ENCODE assay signal across 15 cellular contexts in the genomic region with DNA sequence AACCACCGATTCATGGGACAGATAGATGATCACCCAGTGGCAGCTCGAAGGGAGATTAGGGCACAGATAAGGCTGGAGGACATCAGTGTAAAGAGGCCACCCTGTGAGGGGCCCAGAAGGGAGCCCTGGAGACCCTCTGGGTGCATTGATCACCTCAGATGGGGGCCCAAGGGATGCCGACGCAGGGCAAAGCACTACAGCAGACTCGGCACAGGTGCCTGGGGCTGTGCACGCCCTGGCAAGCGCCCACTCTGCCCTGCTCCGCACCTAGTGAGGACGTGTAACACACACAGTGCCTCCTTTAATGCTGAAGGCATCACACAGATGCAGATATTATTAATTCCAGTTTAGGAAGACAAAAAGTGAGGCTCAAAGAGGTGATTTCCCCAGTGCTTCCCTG. TPM values are rescaled to one million over a fixed set of nuclear protein-coding genes. Genes with fewer than 3 reads are reported as not detected.
A peak's percentile ranks its signal among the peaks of the same experiment; 100 is the strongest.
DNase-seq lines count a peak whose midpoint lies in the region; ATAC-seq and TF ChIP-seq lines count a peak whose summit lies in the region.
"Had no signal": no experiment of that assay in that cellular context is flagged by ENCODE, and none has a peak within 500 bp of the region (broad histone marks: within the 10 kb centered on the region; RNA-seq: fewer than 3 reads in every experiment).

No MANE protein-coding gene starts in this region.

- TF ChIP-seq CTCF in CD4-positive, alpha-beta T cell (IDR thresholded peaks at IDR 0.05): no peak
- TF ChIP-seq CTCF in body of pancreas (IDR thresholded peaks at IDR 0.05): no peak
- no peak for TF ChIP-seq CTCF in neural progenitor cell (IDR thresholded peaks at IDR 0.05)
- TF ChIP-seq CTCF in Peyer's patch (IDR thresholded peaks at IDR 0.05): no peak
- no peak for TF ChIP-seq CTCF in omental fat pad (IDR thresholded peaks at IDR 0.05)

- WGBS in body of pancreas, 2 donors: 42 to 58% methylated on average over 2 to 9 of the region's 9 CpGs

- TF ChIP-seq POLR2A in body of pancreas (IDR thresholded peaks at IDR 0.05) (no peak), Peyer's patch (IDR thresholded peaks at IDR 0.05) (no peak)

- H3K9me3 ChIP-seq in CD4-positive, alpha-beta T cell (ENCODE audit: control insufficient read depth, low read length): no peaks in the 10 kb centered on the region
- no peaks in the 10 kb centered on the region for H3K9me3 ChIP-seq in body of pancreas
- no peaks in the 10 kb centered on the region for H3K9me3 ChIP-seq in neural progenitor cell (ENCODE audit: low read depth)
- no peaks in the 10 kb centered on the region for H3K9me3 ChIP-seq in Peyer's patch
- H3K9me3 ChIP-seq: uterus had no signal

- no peaks in the 10 kb centered on the region for H3K27me3 ChIP-seq in CD4-positive, alpha-beta T cell (ENCODE audit: control insufficient read depth, insufficient read depth, low read length)
- H3K27me3 ChIP-seq in H7 (ENCODE audit: control insufficient read depth, insufficient read depth, low read length): no peaks in the 10 kb centered on the region
- no peaks in the 10 kb centered on the region for H3K27me3 ChIP-seq in body of pancreas
- no peaks in the 10 kb centered on the region for H3K27me3 ChIP-seq in neural progenitor cell
- no peaks in the 10 kb centered on the region for H3K27me3 ChIP-seq in Peyer's patch
- H3K27me3 ChIP-seq: brain microvascular endothelial cell, uterus had no signal

- ATAC-seq in CD4-positive, alpha-beta T cell (ENCODE audit: poor library complexity): no peak
- ATAC-seq in body of pancreas (no peak), omental fat pad (ENCODE audit: low FRiP score) (no peak)
- ATAC-seq: PC-3 had no signal

- no peaks in the 10 kb centered on the region for H3F3A ChIP-seq in neural progenitor cell (ENCODE audit: low read depth)

- H3K36me3 ChIP-seq in H7 (replicated peaks; ENCODE audit: control insufficient read depth, insufficient read depth, low read length) (no peaks in the 10 kb centered on the region), body of pancreas (replicated peaks in 1 of 2; ENCODE audit: insufficient read depth in 1 of 2, low read depth in 2 of 2) (no peaks in the 10 kb centered on the region), neural progenitor cell (no peaks in the 10 kb centered on the region), Peyer's patch (no peaks in the 10 kb centered on the region)
- H3K36me3 ChIP-seq: uterus had no signal

- no peak overlapping the region for H2AFZ ChIP-seq in neural progenitor cell (replicated peaks)

- H3K4me1 ChIP-seq in body of pancreas (peaks cover 53% of the 10 kb centered on the region), neural progenitor cell (peaks cover 11% of the 10 kb centered on the region), Peyer's patch (peaks cover 0 to 14% (median 4%) of the 10 kb centered on the region in 4 donors)

- no peak overlapping the region for H3K9ac ChIP-seq in neural progenitor cell

- no peaks in the 10 kb centered on the region for H3K27me3 Mint-ChIP-seq in CD4-positive, alpha-beta T cell
- H3K27me3 Mint-ChIP-seq in neural progenitor cell (ENCODE audit: insufficient read depth, low read depth): peaks cover under 1% of the 10 kb centered on the region
- H3K27me3 Mint-ChIP-seq: activated B cell treated with CpG ODN at 0.5 μM for 24 hours had no signal

- peak overlapping the region; percentile 13 for H3K4me2 ChIP-seq in neural progenitor cell

- no peak overlapping the region for H3K27ac ChIP-seq in CD4-positive, alpha-beta T cell (ENCODE audit: low read depth, low read length)
- H3K27ac ChIP-seq in body of pancreas (peak overlapping the region; percentile 4 to 71 (median 55)), neural progenitor cell (no peak overlapping the region), Peyer's patch (no peak overlapping the region)
- H3K27ac ChIP-seq: brain microvascular endothelial cell, uterus had no signal

- H3K9me3 Mint-ChIP-seq in CD4-positive, alpha-beta T cell: no peaks in the 10 kb centered on the region
- no peaks in the 10 kb centered on the region for H3K9me3 Mint-ChIP-seq in neural progenitor cell
- H3K9me3 Mint-ChIP-seq: activated B cell treated with CpG ODN at 0.5 μM for 24 hours, CD14-positive monocyte had no signal

- H4K20me1 ChIP-seq in neural progenitor cell (ENCODE audit: low read depth): no peaks in the 10 kb centered on the region

- DNase-seq in CD4-positive, alpha-beta T cell: no peak
- DNase-seq in H7 (peak; percentile 14), body of pancreas (peak in 1 of 4 donors; percentile 1), neural progenitor cell (ENCODE audit: low spot score) (no peak), Peyer's patch (no peak), omental fat pad (ENCODE audit: low spot score) (no peak)
- DNase-seq in stimulated activated CD4-positive, alpha-beta T cell treated with anti-CD3 and anti-CD28 coated beads, Interleukin-4, amount 100 ng/mL, for 4 hours: no peak
- DNase-seq: activated B cell treated with CpG ODN at 0.5 μM for 24 hours; brain microvascular endothelial cell; effector CD8-positive, alpha-beta T cell; NCI-H1436 treated with DMSO at 0.1 percent for 48 hours; NCI-H446 treated with DMSO at 0.1 percent for 48 hours; PC-3; uterus had no signal

- H3K27ac Mint-ChIP-seq in CD4-positive, alpha-beta T cell: peak overlapping the region; percentile 98
- peak overlapping the region; percentile 96 for H3K27ac Mint-ChIP-seq in neural progenitor cell

- H3K4me3 Mint-ChIP-seq in CD4-positive, alpha-beta T cell: no peak overlapping the region
- H3K4me3 Mint-ChIP-seq in neural progenitor cell: no peak overlapping the region
- H3K4me3 Mint-ChIP-seq: CD14-positive monocyte had no signal

- POLR2A ChIA-PET in CD4-positive, alpha-beta T cell (lab: Charles Lee): no interaction called here

- intact Hi-C loops in CD4-positive, alpha-beta T cell (cut with DNase I, micrococcal nuclease): no loop called here
- intact Hi-C loops in body of pancreas (cut with DNase I): no loop called here

- H3K4me1 Mint-ChIP-seq in CD4-positive, alpha-beta T cell (ENCODE audit: low read depth): peaks cover 96% of the 10 kb centered on the region
- peaks cover 74% of the 10 kb centered on the region for H3K4me1 Mint-ChIP-seq in neural progenitor cell

- no peaks in the 10 kb centered on the region for H3K79me2 ChIP-seq in neural progenitor cell (ENCODE audit: low read depth)

- CTCF ChIA-PET in CD4-positive, alpha-beta T cell (lab: Charles Lee): no interaction called here

- H3K36me3 Mint-ChIP-seq in CD4-positive, alpha-beta T cell (ENCODE audit: low read depth): peaks cover 74% of the 10 kb centered on the region
- peaks cover 19% of the 10 kb centered on the region for H3K36me3 Mint-ChIP-seq in neural progenitor cell

- H3K4me3 ChIP-seq in H7 (ENCODE audit: insufficient read depth, low read depth, low read length) (no peak overlapping the region), body of pancreas (no peak overlapping the region), neural progenitor cell (no peak overlapping the region), Peyer's patch (no peak overlapping the region)
- H3K4me3 ChIP-seq: uterus had no signal

RNA-seq across cellular contexts. Expression of a gene that starts 9.5 kb away (rescaled TPM):
- 100 to 1,000 TPM; 148 to 157 TPM for total RNA-seq in CD4-positive, alpha-beta T cell
- total RNA-seq in H7 (2014; rRNA removed; shearing (Covaris generic)): 68.5 and 92.9 TPM in 2 replicates
- total RNA-seq in body of pancreas (10 to 100 TPM; 26.4 to 28.8 TPM), neural progenitor cell (ENCODE audit: low replicate concordance) (3.4 and 9.1 TPM in 2 replicates), Peyer's patch (10 to 100 TPM; 17.4 to 78.4 (median 19.7) TPM), omental fat pad (100 to 1,000 TPM; 170 to 220 (median 171) TPM)
- total RNA-seq: PC-3 had no signal

Comparison
In these comparisons a context has a peak if more than half of its experiments do, and no peak if none do; other contexts are left out.
1. H3K27ac ChIP-seq: peak in body of pancreas (4 of 4); none in CD4-positive, alpha-beta T cell (single experiment), neural progenitor cell (single experiment) and Peyer's patch (0 of 4).